ENCODE assay signal across 21 cellular contexts in genomic region chr12:40499856-40500255, GRCh38.
A peak's percentile ranks its signal among the peaks of the same experiment; 100 is the strongest.
DNase-seq lines count a peak whose midpoint lies in the region; FAIRE-seq and TF ChIP-seq lines count a peak whose summit lies in the region.
"Had no signal": no experiment of that assay in that cellular context is flagged by ENCODE, and none has a peak within 500 bp of the region (broad histone marks: within the 10 kb centered on the region; RNA-seq: fewer than 3 reads in every experiment).

No MANE protein-coding gene starts in this region.

- no peaks in the 10 kb centered on the region for H3K4me1 ChIP-seq in esophagus muscularis mucosa
- H3K4me1 ChIP-seq: BE2C had no signal

- H3K9me3 ChIP-seq in esophagus muscularis mucosa, result no peaks in the 10 kb centered on the region
- H3K9me3 ChIP-seq: BE2C had no signal

- H3K27ac ChIP-seq in esophagus muscularis mucosa (replicated peaks in 1 of 4), result no peak overlapping the region
- H3K27ac ChIP-seq in coronary artery, result no peak overlapping the region
- H3K27ac ChIP-seq: BLaER1 treated with 17β-estradiol and CSF1 and Interleukin-3, amounts not matched to agents 10 nM and 100 nM; GM23248 had no signal

- H3K4me3 ChIP-seq in esophagus muscularis mucosa (no peak overlapping the region), coronary artery (no peak overlapping the region)
- H3K4me3 ChIP-seq: BLaER1 treated with 17β-estradiol and CSF1 and Interleukin-3, amounts not matched to agents 10 nM and 100 nM; GM23248 had no signal

- no peak for TF ChIP-seq POLR2A in esophagus muscularis mucosa (IDR thresholded peaks at IDR 0.05; ENCODE audit: low read depth)

- intact Hi-C loops in esophagus muscularis mucosa (cut with DNase I), result no loop called here

- no peaks in the 10 kb centered on the region for H3K36me3 ChIP-seq in esophagus muscularis mucosa
- H3K36me3 ChIP-seq: BE2C; BLaER1 treated with 17β-estradiol and CSF1 and Interleukin-3, amounts not matched to agents 10 nM and 100 nM had no signal

- WGBS in esophagus muscularis mucosa, result 98% methylated on average over 3 of the region's 3 CpGs

- DNase-seq in G401 (ENCODE audit: low spot score) (peak; percentile 65), esophagus muscularis mucosa (ENCODE audit: extremely low spot score) (peak; percentile 31), superior temporal gyrus (ENCODE audit: extremely low spot score) (peak; percentile 45), coronary artery (ENCODE audit: low spot score) (no peak), mucosa of gallbladder (ENCODE audit: low spot score) (no peak), GM19239 (ENCODE audit: insufficient read length, low spot score) (no peak)
- DNase-seq: BE2C; CD4-positive, alpha-beta T cell; CD8-positive, alpha-beta memory T cell; DMS 273 treated with DMSO at 0.1 percent for 48 hours; DMS79; EL; GF-D8; GM23248; H7; HCEC 1CT had no signal

- TF ChIP-seq EP300 in esophagus muscularis mucosa (IDR thresholded peaks at IDR 0.05), result no peak

- TF ChIP-seq CTCF in esophagus muscularis mucosa (IDR thresholded peaks at IDR 0.05), result no peak
- no peak for TF ChIP-seq CTCF in coronary artery (IDR thresholded peaks at IDR 0.05)

- no peaks in the 10 kb centered on the region for H3K27me3 ChIP-seq in esophagus muscularis mucosa
- H3K27me3 ChIP-seq: BE2C; BLaER1 treated with 17β-estradiol and CSF1 and Interleukin-3, amounts not matched to agents 10 nM and 100 nM had no signal

- in situ Hi-C loops in G401 (cut with HindIII; ENCODE audit: low sequenced_read_pairs), result no loop called here

- no peak for FAIRE-seq in GM19239 (lab: Jason Lieb, UNC)
- FAIRE-seq: D721Med, GM12891, GM18507, H1 had no signal

Comparison
In these comparisons a context has a peak if more than half of its experiments do, and no peak if none do; other contexts are left out.
1. DNase-seq: peak in G401 (single experiment), esophagus muscularis mucosa (single experiment) and superior temporal gyrus (single experiment); none in coronary artery (single experiment), mucosa of gallbladder (single experiment) and GM19239 (single experiment).